8 cellular contexts compared by ENCODE assay signal in genomic region chr16:30921748-30922419, GRCh38. TPM values are rescaled to one million over a fixed set of nuclear protein-coding genes. Genes with fewer than 3 reads are reported as not detected.
DNase-seq lines count a peak whose midpoint lies in the region; ATAC-seq and TF ChIP-seq lines count a peak whose summit lies in the region.

No MANE protein-coding gene starts in this region.

- peaks cover 13% of the 10 kb centered on the region for H4K20me1 ChIP-seq in DND-41 (ENCODE audit: insufficient read depth, low read length)

- H3K36me3 Mint-ChIP-seq in activated CD8-positive, alpha-beta T cell treated with anti-CD3 and anti-CD28 coated beads, Interleukin-2, amount 10 ng/mL, durations not matched to agents 7 days and 5 days (ENCODE audit: low read depth), result no peaks in the 10 kb centered on the region

- peaks cover 30% of the 10 kb centered on the region for H3K79me2 ChIP-seq in DND-41 (ENCODE audit: insufficient read depth, low read length)

- ATAC-seq in DND-41 (ENCODE audit: insufficient read depth, low read depth), result peak; percentile 16
- ATAC-seq in activated CD8-positive, alpha-beta T cell treated with anti-CD3 and anti-CD28 coated beads, Interleukin-2, amount 10 ng/mL, durations not matched to agents 7 days and 5 days, result peak; percentile 2
- ATAC-seq in lung (ENCODE audit: insufficient read depth, low FRiP score), result peak; percentile 30
- no peak for ATAC-seq in HG02571 (IDR thresholded peaks at IDR 0.05; ENCODE audit: unreplicated experiment)

- peaks cover 18% of the 10 kb centered on the region for H3K36me3 ChIP-seq in DND-41 (ENCODE audit: insufficient read depth, low read length)
- peaks cover 6% of the 10 kb centered on the region for H3K36me3 ChIP-seq in ectodermal cell (ENCODE audit: control insufficient read depth, insufficient read depth, low read length)
- H3K36me3 ChIP-seq in lung (ENCODE audit: control insufficient read depth in 2 of 2, insufficient read depth in 2 of 2, low read length in 2 of 2), result no peaks in the 10 kb centered on the region

- peak overlapping the region; percentile 41 to 80 for H3K4me3 ChIP-seq in DND-41 (ENCODE audit: low read depth in 1 of 2, low read length in 2 of 2)
- peak overlapping the region; percentile 88 for H3K4me3 ChIP-seq in ectodermal cell (ENCODE audit: insufficient read depth, low read depth, low read length)
- H3K4me3 ChIP-seq in lung, result peak overlapping the region; percentile 40

- no peaks in the 10 kb centered on the region for H3K9me3 Mint-ChIP-seq in activated CD8-positive, alpha-beta T cell treated with anti-CD3 and anti-CD28 coated beads, Interleukin-2, amount 10 ng/mL, durations not matched to agents 7 days and 5 days (ENCODE audit: insufficient read depth)

- H3K4me2 ChIP-seq in DND-41 (ENCODE audit: insufficient read depth, low read length), result peak overlapping the region; percentile 91

- H3K9me3 ChIP-seq in DND-41 (ENCODE audit: insufficient read depth, low read length, severe bottlenecking), result no peaks in the 10 kb centered on the region
- no peaks in the 10 kb centered on the region for H3K9me3 ChIP-seq in ectodermal cell (ENCODE audit: control insufficient read depth, low read length)
- no peaks in the 10 kb centered on the region for H3K9me3 ChIP-seq in lung (ENCODE audit: control insufficient read depth in 2 of 2, insufficient read depth in 1 of 2, low read length in 1 of 2)

- peak overlapping the region; percentile 97 for H3K4me3 Mint-ChIP-seq in activated CD8-positive, alpha-beta T cell treated with anti-CD3 and anti-CD28 coated beads, Interleukin-2, amount 10 ng/mL, durations not matched to agents 7 days and 5 days

- H3K27me3 Mint-ChIP-seq in activated CD8-positive, alpha-beta T cell treated with anti-CD3 and anti-CD28 coated beads, Interleukin-2, amount 10 ng/mL, durations not matched to agents 7 days and 5 days (ENCODE audit: low read depth), result no peaks in the 10 kb centered on the region

- peak; percentile 98 for TF ChIP-seq CTCF in DND-41 (IDR thresholded peaks at IDR 0.05; ENCODE audit: borderline replicate concordance, extremely low read depth, low read length, poor library complexity, severe bottlenecking)
- TF ChIP-seq CTCF in lung (IDR thresholded peaks at IDR 0.05; ENCODE audit: control extremely low read depth, extremely low read depth), result peak; percentile 80

- peak; percentile 94 for DNase-seq in DND-41
- peak; percentile 76 for DNase-seq in HK-2 (ENCODE audit: unreplicated experiment)
- peak; percentile 94 for DNase-seq in NCI-H82 (lab: John Stamatoyannopoulos, UW)
- DNase-seq in activated CD8-positive, alpha-beta T cell treated with anti-CD3 and anti-CD28 coated beads, Interleukin-2, amount 10 ng/mL, durations not matched to agents 7 days and 5 days, result peak; percentile 92
- DNase-seq in lung (ENCODE audit: low spot score), result peak; percentile 92
- peak; percentile 79 to 81 for DNase-seq in stimulated activated CD4-positive, alpha-beta T cell treated with anti-CD3 and anti-CD28 coated beads, Interleukin-4, amount 100 ng/mL, for 48 hours (ENCODE audit: low read depth in 2 of 2)

- peak overlapping the region; percentile 63 for H3K9ac ChIP-seq in DND-41 (ENCODE audit: low read depth, low read length)

- peaks cover 23% of the 10 kb centered on the region for H3K4me1 Mint-ChIP-seq in activated CD8-positive, alpha-beta T cell treated with anti-CD3 and anti-CD28 coated beads, Interleukin-2, amount 10 ng/mL, durations not matched to agents 7 days and 5 days (ENCODE audit: low read depth)

- H3K27me3 ChIP-seq in DND-41 (ENCODE audit: insufficient read depth, low read length, poor library complexity) (no peaks in the 10 kb centered on the region), ectodermal cell (ENCODE audit: control insufficient read depth, insufficient read depth, low read length, poor library complexity, severe bottlenecking) (no peaks in the 10 kb centered on the region), lung (ENCODE audit: control insufficient read depth, insufficient read depth) (no peaks in the 10 kb centered on the region)

- H2AFZ ChIP-seq in DND-41 (ENCODE audit: low read depth, low read length), result peak overlapping the region; percentile 82

- POLR2A ChIA-PET in activated CD8-positive, alpha-beta T cell treated with anti-CD3 and anti-CD28 coated beads, Interleukin-2, amount 10 ng/mL, durations not matched to agents 7 days and 5 days (lab: Charles Lee), result interaction anchor here (0.6 kb wide), 1 partner anchor 47 kb away, joined by 3 read pairs; no protein-coding TSS in a partner anchor

- CTCF ChIA-PET in activated CD8-positive, alpha-beta T cell treated with anti-CD3 and anti-CD28 coated beads, Interleukin-2, amount 10 ng/mL, durations not matched to agents 7 days and 5 days (lab: Charles Lee), result interaction anchor here (0.6 to 5.3 kb wide), 6 partner anchors 14 to 107 kb away, joined by 3 to 55 read pairs (median 3); no protein-coding TSS in a partner anchor

- H3K27ac ChIP-seq in DND-41 (ENCODE audit: low read length) (peak overlapping the region; percentile 76), ectodermal cell (ENCODE audit: insufficient read depth, low read depth, low read length, poor library complexity, severe bottlenecking) (peak overlapping the region; percentile 87), lung (ENCODE audit: low read depth in 1 of 2, low read length in 1 of 2) (peak overlapping the region; percentile 69 to 84)

- WGBS in ectodermal cell, 2 experiments, result 1% methylated on average over 37 of the region's 37 CpGs
- WGBS in lung, 2 donors, result 0 to 1% methylated on average over 37 of the region's 37 CpGs

- peak overlapping the region; percentile 99 for H3K27ac Mint-ChIP-seq in activated CD8-positive, alpha-beta T cell treated with anti-CD3 and anti-CD28 coated beads, Interleukin-2, amount 10 ng/mL, durations not matched to agents 7 days and 5 days

- peaks cover 40% of the 10 kb centered on the region for H3K4me1 ChIP-seq in DND-41 (ENCODE audit: insufficient read depth, low read length)
- H3K4me1 ChIP-seq in ectodermal cell (ENCODE audit: control insufficient read depth, insufficient read depth, low read length), result peaks cover 4% of the 10 kb centered on the region
- H3K4me1 ChIP-seq in lung (ENCODE audit: control insufficient read depth in 2 of 2, insufficient read depth in 2 of 2, low read length in 2 of 2), result no peaks in the 10 kb centered on the region

RNA-seq across cellular contexts. Expression of gene FBXL19, which starts 1.5 kb away (rescaled TPM):
- 10 to 100 TPM; 22.7 to 23.1 TPM for total RNA-seq in activated CD8-positive, alpha-beta T cell treated with anti-CD3 and anti-CD28 coated beads, Interleukin-2, amount 10 ng/mL, durations not matched to agents 7 days and 5 days
- 80.8 TPM for polyA plus RNA-seq in ectodermal cell (2013, experiment 1 of 4)
- polyA plus RNA-seq in ectodermal cell (2013, experiment 2 of 4), result 83.7 TPM
- polyA plus RNA-seq in ectodermal cell (2013, experiment 3 of 4), result 56.7 TPM
- polyA plus RNA-seq in ectodermal cell (2013, experiment 4 of 4), result 60.5 TPM
- 10 to 100 TPM; 10.6 to 17.3 TPM for total RNA-seq in lung
- 10 to 100 TPM; 10.3 to 15.8 TPM for polyA plus RNA-seq in lung

RNA-seq across cellular contexts. Expression of gene CTF1, which starts 25.5 kb away (rescaled TPM):
- total RNA-seq in activated CD8-positive, alpha-beta T cell treated with anti-CD3 and anti-CD28 coated beads, Interleukin-2, amount 10 ng/mL, durations not matched to agents 7 days and 5 days, result under 1 TPM; 0.23 to 0.34 TPM
- polyA plus RNA-seq in ectodermal cell (2013, experiment 1 of 4), result 3.4 TPM
- 2.7 TPM for polyA plus RNA-seq in ectodermal cell (2013, experiment 2 of 4)
- polyA plus RNA-seq in ectodermal cell (2013, experiment 3 of 4), result 3.9 TPM
- 3.5 TPM for polyA plus RNA-seq in ectodermal cell (2013, experiment 4 of 4)
- 1 to 10 TPM; 4.7 to 9.8 TPM for total RNA-seq in lung
- polyA plus RNA-seq in lung, result 1 to 10 TPM; 3.3 to 5.6 TPM

RNA-seq across cellular contexts. Expression of gene ORAI3, which starts 27.0 kb away (rescaled TPM):
- total RNA-seq in activated CD8-positive, alpha-beta T cell treated with anti-CD3 and anti-CD28 coated beads, Interleukin-2, amount 10 ng/mL, durations not matched to agents 7 days and 5 days, result 10 to 100 TPM; 21.4 to 23.1 TPM
- polyA plus RNA-seq in ectodermal cell (2013, experiment 1 of 4), result 14.0 TPM
- polyA plus RNA-seq in ectodermal cell (2013, experiment 2 of 4), result 15.7 TPM
- polyA plus RNA-seq in ectodermal cell (2013, experiment 3 of 4), result 12.7 TPM
- 16.1 TPM for polyA plus RNA-seq in ectodermal cell (2013, experiment 4 of 4)
- 10 to 100 TPM; 23.9 to 27.4 TPM for total RNA-seq in lung
- 10 to 100 TPM; 20.2 to 23.3 TPM for polyA plus RNA-seq in lung

RNA-seq across cellular contexts. Expression of gene BCL7C, which starts 28.0 kb away (rescaled TPM):
- 10 to 100 TPM; 30.3 to 34.5 TPM for total RNA-seq in activated CD8-positive, alpha-beta T cell treated with anti-CD3 and anti-CD28 coated beads, Interleukin-2, amount 10 ng/mL, durations not matched to agents 7 days and 5 days
- polyA plus RNA-seq in ectodermal cell (2013, experiment 1 of 4), result 40.5 TPM
- polyA plus RNA-seq in ectodermal cell (2013, experiment 2 of 4), result 35.8 TPM
- polyA plus RNA-seq in ectodermal cell (2013, experiment 3 of 4), result 32.7 TPM
- polyA plus RNA-seq in ectodermal cell (2013, experiment 4 of 4), result 37.9 TPM
- 10 to 100 TPM; 25.7 to 30.9 TPM for total RNA-seq in lung
- 10 to 100 TPM; 18.2 to 51.8 TPM for polyA plus RNA-seq in lung

RNA-seq across cellular contexts. Expression of gene SETD1A, which starts 35.7 kb away (rescaled TPM):
- 10 to 100 TPM; 25.6 to 28.4 TPM for total RNA-seq in activated CD8-positive, alpha-beta T cell treated with anti-CD3 and anti-CD28 coated beads, Interleukin-2, amount 10 ng/mL, durations not matched to agents 7 days and 5 days
- polyA plus RNA-seq in ectodermal cell (2013, experiment 1 of 4), result 34.5 TPM
- 39.7 TPM for polyA plus RNA-seq in ectodermal cell (2013, experiment 2 of 4)
- polyA plus RNA-seq in ectodermal cell (2013, experiment 3 of 4), result 27.2 TPM
- polyA plus RNA-seq in ectodermal cell (2013, experiment 4 of 4), result 28.6 TPM
- 10 to 100 TPM in 1 of 2 donors, 1 to 10 TPM in 1; 7.4 to 22.0 TPM for total RNA-seq in lung
- polyA plus RNA-seq in lung, result 10 to 100 TPM in 1 of 2 donors, 1 to 10 TPM in 1; 8.7 to 13.1 TPM

Comparison
In these comparisons a context has a peak if more than half of its experiments do, and no peak if none do; other contexts are left out.
1. RNA of gene CTF1, which starts 25.5 kb away (total RNA-seq): 4.7 to 9.8 TPM in lung; 0.23 to 0.34 TPM in activated CD8-positive, alpha-beta T cell treated with anti-CD3 and anti-CD28 coated beads, Interleukin-2, amount 10 ng/mL, durations not matched to agents 7 days and 5 days; every median in the first group is over 4 times any median in the second.
2. Peak in every context shown above with its lines, with median percentiles within 50 percentile points of each other: DNase-seq, H3K27ac ChIP-seq and H3K4me3 ChIP-seq.